In the genomic region with DNA sequence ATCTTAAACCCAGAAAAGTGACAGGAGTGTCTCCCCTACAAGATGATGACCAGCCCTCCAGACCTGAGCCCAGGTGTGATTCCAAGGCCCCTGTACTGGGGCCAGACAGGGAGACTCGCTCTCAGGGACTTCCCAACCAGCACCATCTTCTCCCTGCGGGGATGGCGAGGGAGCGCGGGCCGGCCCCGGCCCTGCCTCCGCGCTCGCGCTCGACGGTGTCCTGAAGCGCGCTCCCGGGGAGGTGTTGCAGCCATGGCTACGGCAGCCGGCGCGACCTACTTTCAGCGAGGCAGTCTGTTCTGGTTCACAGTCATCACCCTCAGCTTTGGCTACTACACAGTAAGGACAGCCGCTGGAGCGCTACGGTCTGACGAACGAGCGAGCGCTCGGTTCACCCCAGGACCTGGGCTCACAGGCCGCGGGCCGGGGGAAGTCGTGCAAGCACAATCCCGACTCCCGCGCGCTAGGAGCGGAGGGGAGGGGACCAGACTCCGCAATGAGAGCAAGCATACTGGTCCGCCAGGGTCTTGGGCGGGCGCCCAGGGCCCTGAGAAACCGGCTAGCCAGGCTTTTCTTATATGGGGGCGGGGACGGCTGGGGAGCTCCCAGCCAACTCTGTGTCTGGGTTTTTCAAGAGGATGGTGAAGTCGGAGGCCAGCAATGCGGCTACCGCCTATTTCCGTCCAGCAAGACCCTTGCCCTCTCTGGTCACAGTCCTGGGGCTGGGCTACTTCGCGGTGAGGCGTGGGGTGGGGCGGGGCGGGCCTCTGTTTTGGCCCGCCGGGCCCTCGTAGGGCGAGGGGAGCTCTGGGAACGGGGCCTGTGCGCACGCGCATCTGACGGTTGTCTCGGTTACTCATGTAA, we compare ENCODE assay signal across 8 cellular contexts. TPM values are rescaled to one million over a fixed set of nuclear protein-coding genes. Genes with fewer than 3 reads are reported as not detected.
DNase-seq lines count a peak whose midpoint lies in the region; ATAC-seq and TF ChIP-seq lines count a peak whose summit lies in the region.

Gene TMEM254, plus strand, starts transcription at position 218 of the 864 bp plus-strand sequence. Its CDS starts 35 bp downstream, at position 253.

- ATAC-seq in GM19023 (IDR thresholded peaks at IDR 0.05; ENCODE audit: unreplicated experiment), result peak; percentile 86
- peak; percentile 82 for ATAC-seq in HG03196 (IDR thresholded peaks at IDR 0.05; ENCODE audit: unreplicated experiment)

- TF ChIP-seq CTCF in AG09319 (IDR thresholded peaks at IDR 0.05; ENCODE audit: low read depth, low read length), result no peak
- no peak for TF ChIP-seq CTCF in kidney epithelial cell (IDR thresholded peaks at IDR 0.05; ENCODE audit: insufficient read depth, low read length, poor library complexity, severe bottlenecking)

- DNase-seq in AG09319 (ENCODE audit: extremely low read depth, low read depth) (peak; percentile 77), NCI-H345 treated with DMSO at 0.1 percent for 48 hours (lab: John Stamatoyannopoulos, UW; ENCODE audit: unreplicated experiment) (peak; percentile 52), cerebellum (ENCODE audit: low spot score) (peak; percentile 89), kidney epithelial cell (ENCODE audit: low read depth) (peak; percentile 65)
- DNase-seq in activated CD4-positive, alpha-beta T cell treated with anti-CD3 and anti-CD28 coated beads for 1 hour, result peak; percentile 79
- peak; percentile 94 for DNase-seq in stimulated activated CD4-positive, alpha-beta T cell treated with anti-CD3 and anti-CD28 coated beads, Interleukin-15, amount 100 ng/mL, for 24 hours

- no peaks in the 10 kb centered on the region for H3K27me3 ChIP-seq in kidney epithelial cell (ENCODE audit: control insufficient read depth, insufficient read depth, low read length)

- no peaks in the 10 kb centered on the region for H3K36me3 ChIP-seq in kidney epithelial cell (ENCODE audit: control insufficient read depth, insufficient read depth, low read length)

- peak within 1 kb of the TSS; percentile 92 for H3K4me3 ChIP-seq in kidney epithelial cell (ENCODE audit: low read depth, low read length)

RNA-seq across cellular contexts. Expression of gene TMEM254, which starts in this region (rescaled TPM):
- total RNA-seq in cerebellum (12.5 TPM), kidney epithelial cell (23.9 and 24.6 TPM in 2 replicates)

Comparison
In these comparisons a context has a peak if more than half of its experiments do, and no peak if none do; other contexts are left out.
1. Peak in every context shown above with its lines: DNase-seq, ATAC-seq and H3K4me3 ChIP-seq.